3 cellular contexts compared by ENCODE assay signal in genomic region chr15:48230498-48230897, GRCh38.
A peak's percentile ranks its signal among the peaks of the same experiment; 100 is the strongest.
TF ChIP-seq lines count a peak whose summit lies in the region.

No MANE protein-coding gene starts in this region.

TF ChIP-seq in GM23338, 12 proteins besides CTCF, POLR2A, EP300 and RAD21 (continues in another document):
- no peak for TF ChIP-seq ETS1 (IDR thresholded peaks at IDR 0.05)
- no peak for TF ChIP-seq CREB1 (CRISPR knock-in tag; IDR thresholded peaks at IDR 0.05; ENCODE audit: low read depth)
- no peak for TF ChIP-seq STAT1 (IDR thresholded peaks at IDR 0.05; ENCODE audit: unreplicated experiment)
- TF ChIP-seq ZNF462 (CRISPR knock-in tag; IDR thresholded peaks at IDR 0.05) = no peak
- TF ChIP-seq EZH2 (IDR thresholded peaks at IDR 0.05; ENCODE audit: low read depth, unreplicated experiment) = no peak

TF ChIP-seq in WTC11, 78 proteins besides CTCF, POLR2A, EP300 and RAD21:
- peak; percentile 50 for TF ChIP-seq USF2 (CRISPR knock-in tag; IDR thresholded peaks at IDR 0.05)
- TF ChIP-seq NFYB (CRISPR knock-in tag; conservative IDR thresholded peaks at IDR 0.05; ENCODE audit: low read depth) = no peak

TF ChIP-seq in H1, 55 proteins besides CTCF, POLR2A, EP300 and RAD21:
- TF ChIP-seq POLR2AphosphoS5 (IDR thresholded peaks at IDR 0.05; ENCODE audit: low read depth, low read length) (no peak), SP2 (IDR thresholded peaks at IDR 0.05; ENCODE audit: low read length) (no peak), E2F6 (IDR thresholded peaks at IDR 0.05) (no peak), TEAD4 (IDR thresholded peaks at IDR 0.05; ENCODE audit: low read depth, low read length) (no peak), CHD2 (IDR thresholded peaks at IDR 0.05; ENCODE audit: low read length) (no peak)
